16 cellular contexts compared by ENCODE assay signal in genomic region chr21:15480160-15480559, GRCh38.
"Had no signal": no experiment of that assay in that cellular context is flagged by ENCODE, and none has a peak within 500 bp of the region (broad histone marks: within the 10 kb centered on the region; RNA-seq: fewer than 3 reads in every experiment).

No MANE protein-coding gene starts in this region.

- H3K4me1 Mint-ChIP-seq: stimulated activated memory B cell treated with anti-CD40 and anti-IgM and Interleukin-4, amounts not matched to agents 10 μg/mL and 1 μg/mL and 100 μg/mL, for 72 hours had no signal

- H3K27me3 Mint-ChIP-seq: activated naive CD4-positive, alpha-beta T cell treated with anti-CD3 and anti-CD28 coated beads, Interleukin-2, amount 10 ng/mL, durations not matched to agents 7 days and 5 days; progenitor cell of endocrine pancreas; stimulated activated memory B cell treated with anti-CD40 and anti-IgM and Interleukin-4, amounts not matched to agents 10 μg/mL and 1 μg/mL and 100 μg/mL, for 72 hours had no signal

- H3K27ac Mint-ChIP-seq: activated T-helper 2 cell treated with anti-CD3 and anti-CD28 coated beads, Interferon-gamma antibody, Interleukin-2, Interleukin-4, amounts not matched to agents 10 μg/mL and 5 μg/mL and 100 μg/mL, durations not matched to agents 14 hours and 24 hours and 36 hours; progenitor cell of endocrine pancreas; stimulated activated memory B cell treated with anti-CD40 and anti-IgM and Interleukin-4, amounts not matched to agents 10 μg/mL and 1 μg/mL and 100 μg/mL, for 72 hours; WTC11 had no signal

- DNase-seq: activated CD8-positive, alpha-beta memory T cell treated with anti-CD3 and anti-CD28 coated beads, Interleukin-2, amount 50 U/mL, for 4 hours; activated naive CD4-positive, alpha-beta T cell treated with anti-CD3 and anti-CD28 coated beads, Interleukin-2, amount 10 ng/mL, durations not matched to agents 7 days and 5 days; cerebellar nuclear complex; effector CD4-positive, alpha-beta T cell; gastrocnemius medialis; head of caudate nucleus; mammary epithelial cell; midbrain; SHP77 treated with DMSO at 0.1 percent for 48 hours; SK-N-SH; thyroid gland had no signal

- H3K4me3 Mint-ChIP-seq: activated naive CD4-positive, alpha-beta T cell treated with anti-CD3 and anti-CD28 coated beads, Interleukin-2, amount 10 ng/mL, durations not matched to agents 7 days and 5 days; stimulated activated memory B cell treated with anti-CD40 and anti-IgM and Interleukin-4, amounts not matched to agents 10 μg/mL and 1 μg/mL and 100 μg/mL, for 72 hours; WTC11 had no signal

- H3K36me3 Mint-ChIP-seq: activated naive CD4-positive, alpha-beta T cell treated with anti-CD3 and anti-CD28 coated beads, Interleukin-2, amount 10 ng/mL, durations not matched to agents 7 days and 5 days; stimulated activated memory B cell treated with anti-CD40 and anti-IgM and Interleukin-4, amounts not matched to agents 10 μg/mL and 1 μg/mL and 100 μg/mL, for 72 hours had no signal

- ATAC-seq: gastrocnemius medialis; left lobe of liver; stimulated activated memory B cell treated with anti-CD40 and anti-IgM and Interleukin-4, amounts not matched to agents 10 μg/mL and 1 μg/mL and 100 μg/mL, for 72 hours; WTC11 had no signal
